In genomic region chr14:100549834-100550625, GRCh38 we compare ENCODE assay signal across 31 cellular contexts. TPM values are rescaled to one million over a fixed set of nuclear protein-coding genes. Genes with fewer than 3 reads are reported as not detected.
"Had no signal": no experiment of that assay in that cellular context is flagged by ENCODE, and none has a peak within 500 bp of the region (broad histone marks: within the 10 kb centered on the region; RNA-seq: fewer than 3 reads in every experiment).

No MANE protein-coding gene starts in this region.

- H3K27me3 Mint-ChIP-seq: activated CD8-positive, alpha-beta T cell treated with anti-CD3 and anti-CD28 coated beads for 36 hours; activated naive CD8-positive, alpha-beta T cell treated with anti-CD3 and anti-CD28 coated beads for 36 hours; activated T-helper 17 cell treated with anti-CD3 and anti-CD28 coated beads, Interleukin-2, amount 50 U/mL, for 72 hours had no signal

- H3K4me3 Mint-ChIP-seq: activated B cell treated with CpG ODN at 0.5 μM for 24 hours; activated CD8-positive, alpha-beta T cell treated with anti-CD3 and anti-CD28 coated beads for 36 hours; activated naive CD8-positive, alpha-beta T cell treated with anti-CD3 and anti-CD28 coated beads for 36 hours; activated T-cell treated with anti-CD3 and anti-CD28 coated beads, Interleukin-2, amount 50 U/mL, for 72 hours; activated T-helper 17 cell treated with anti-CD3 and anti-CD28 coated beads, Interleukin-2, amount 50 U/mL, for 72 hours had no signal

- H3K9me3 ChIP-seq: breast epithelium had no signal

- ATAC-seq: activated CD8-positive, alpha-beta T cell treated with anti-CD3 and anti-CD28 coated beads for 36 hours; activated T-cell treated with anti-CD3 and anti-CD28 coated beads, Interleukin-2, amount 50 U/mL, for 72 hours; activated T-helper 17 cell treated with anti-CD3 and anti-CD28 coated beads, Interleukin-2, amount 50 U/mL, for 72 hours had no signal

- H3K4me3 ChIP-seq: breast epithelium, PC-9 had no signal

- H3K27me3 ChIP-seq: breast epithelium had no signal

- H2AFZ ChIP-seq: PC-9 had no signal

- H3K4me2 ChIP-seq: PC-9 had no signal

- H3K27ac ChIP-seq: breast epithelium, PC-9, VCaP had no signal

- H3K36me3 ChIP-seq: breast epithelium had no signal

- H3K4me1 ChIP-seq: breast epithelium had no signal

- H3K4me1 Mint-ChIP-seq: activated T-helper 17 cell treated with anti-CD3 and anti-CD28 coated beads, Interleukin-2, amount 50 U/mL, for 72 hours had no signal

- H3K9me3 Mint-ChIP-seq: activated B cell treated with CpG ODN at 0.5 μM for 24 hours; activated CD8-positive, alpha-beta T cell treated with anti-CD3 and anti-CD28 coated beads for 36 hours; activated naive CD8-positive, alpha-beta T cell treated with anti-CD3 and anti-CD28 coated beads for 36 hours; activated T-cell treated with anti-CD3 and anti-CD28 coated beads, Interleukin-2, amount 50 U/mL, for 72 hours; activated T-helper 17 cell treated with anti-CD3 and anti-CD28 coated beads, Interleukin-2, amount 50 U/mL, for 72 hours had no signal

- H3K36me3 Mint-ChIP-seq: activated naive CD8-positive, alpha-beta T cell treated with anti-CD3 and anti-CD28 coated beads for 36 hours had no signal

- H3K27ac Mint-ChIP-seq: activated B cell treated with CpG ODN at 0.5 μM for 24 hours; activated CD8-positive, alpha-beta T cell treated with anti-CD3 and anti-CD28 coated beads for 36 hours; activated naive CD8-positive, alpha-beta T cell treated with anti-CD3 and anti-CD28 coated beads for 36 hours; activated T-cell treated with anti-CD3 and anti-CD28 coated beads, Interleukin-2, amount 50 U/mL, for 72 hours; activated T-helper 17 cell treated with anti-CD3 and anti-CD28 coated beads, Interleukin-2, amount 50 U/mL, for 72 hours had no signal

- DNase-seq: activated B cell treated with CpG ODN at 0.5 μM for 24 hours; activated CD4-positive, alpha-beta T cell treated with anti-CD3 and anti-CD28 coated beads for 4 hours; activated CD4-positive, CD25-positive, alpha-beta regulatory T cell treated with anti-CD3 and anti-CD28 coated beads, Interleukin-2, amount 50 U/mL, for 72 hours; activated CD8-positive, alpha-beta T cell treated with anti-CD3 and anti-CD28 coated beads for 36 hours; activated effector memory CD4-positive, alpha-beta T cell treated with anti-CD3 and anti-CD28 coated beads, Interleukin-2, amount 50 U/mL, for 16 hours; activated naive CD4-positive, alpha-beta T cell; activated naive CD4-positive, alpha-beta T cell treated with anti-CD3 and anti-CD28 coated beads, Interleukin-2, amount 50 U/mL, for 16 hours; activated naive CD8-positive, alpha-beta T cell treated with anti-CD3 and anti-CD28 coated beads for 36 hours; activated T-cell treated with anti-CD3 and anti-CD28 coated beads, Interleukin-2, amount 50 U/mL, for 1 hour; activated T-cell treated with anti-CD3 and anti-CD28 coated beads, Interleukin-2, amount 50 U/mL, for 72 hours; amniotic stem cell; aorta; cerebellar nuclear complex; Karpas-422; KBM-7; NCI-H1048; NCI-H1105 treated with DMSO at 0.1 percent for 48 hours; NCI-H1436; NCI-H1930; NCI-H2081 treated with DMSO at 0.1 percent for 48 hours; NCI-H345; NCI-H524 treated with DMSO at 0.1 percent for 48 hours; PC-9; Right ventricle myocardium superior; SW 1271; T-helper 1 cell; T-helper 2 cell; T-helper 9 cell had no signal

RNA-seq across cellular contexts. Expression of gene BEGAIN, which starts 37.2 kb away (rescaled TPM):
- total RNA-seq: activated B cell treated with CpG ODN at 0.5 μM for 24 hours, PC-9 had no signal
